1 cellular context compared by ENCODE assay signal in genomic region chr19:35748106-35749020, GRCh38.
TF ChIP-seq lines count a peak whose summit lies in the region.

LIN37 (plus strand) TSS chr19:35748576; CDS start chr19:35748725, 149 bp downstream.

TF ChIP-seq in HEK293, 187 proteins besides CTCF, POLR2A, EP300 and RAD21 (continued from another document):
- TF ChIP-seq ZNF391 (tag by site-specific recombination; IDR thresholded peaks at IDR 0.05; ENCODE audit: borderline replicate concordance, low read depth) (peak; percentile 35; the same call in 1 of the 2 replicates), ZNF341 (tag by site-specific recombination; IDR thresholded peaks at IDR 0.05; ENCODE audit: low read depth) (no peak), ZNF580 (tag by site-specific recombination; IDR thresholded peaks at IDR 0.05) (peak; percentile 99), ZNF548 (tag by site-specific recombination; IDR thresholded peaks at IDR 0.05) (no peak), ZBTB48 (tag by site-specific recombination; IDR thresholded peaks at IDR 0.05) (peak; percentile 80), YY1 (tag by site-specific recombination; IDR thresholded peaks at IDR 0.05) (peak; percentile 9; the same call in 1 of the 2 replicates), KLF8 (tag by site-specific recombination; IDR thresholded peaks at IDR 0.05) (peak; percentile 97), ZEB2 (tag by site-specific recombination; IDR thresholded peaks at IDR 0.05) (peak; percentile 46; the same call in 1 of the 2 replicates), INSM2 (tag by site-specific recombination; IDR thresholded peaks at IDR 0.05) (peak; percentile 74), ZNF10 (tag by site-specific recombination; IDR thresholded peaks at IDR 0.05) (peak; percentile 93), ZNF623 (tag by site-specific recombination; IDR thresholded peaks at IDR 0.05) (0 out of 2 replicates have a peak, but pooled peaks have one; percentile 33), ZNF37A (tag by site-specific recombination; IDR thresholded peaks at IDR 0.05) (no peak), EGR2 (tag by site-specific recombination; IDR thresholded peaks at IDR 0.05; ENCODE audit: low read depth) (peak; percentile 57), ZNF549 (tag by site-specific recombination; IDR thresholded peaks at IDR 0.05) (no peak), ZNF239 (tag by site-specific recombination; IDR thresholded peaks at IDR 0.05) (peak; percentile 52; the same call in 1 of the 2 replicates), OVOL3 (tag by site-specific recombination; IDR thresholded peaks at IDR 0.05) (0 out of 2 replicates have a peak, but pooled peaks have one; percentile 26), PRDM1 (tag by site-specific recombination; IDR thresholded peaks at IDR 0.05) (peak; percentile 94), GLIS1 (tag by site-specific recombination; IDR thresholded peaks at IDR 0.05) (peak; percentile 59; the same call in 1 of the 2 replicates), KLF1 (tag by site-specific recombination; IDR thresholded peaks at IDR 0.05) (peak; percentile 84), TCF7L2 (IDR thresholded peaks at IDR 0.05; ENCODE audit: borderline replicate concordance, low read depth, low read length) (no peak), ZXDB (tag by site-specific recombination; IDR thresholded peaks at IDR 0.05) (peak; percentile 94), PBX3 (CRISPR knock-in tag; IDR thresholded peaks at IDR 0.05) (peak; percentile 91), BCL11B (tag by site-specific recombination; IDR thresholded peaks at IDR 0.05; ENCODE audit: low read depth) (peak; percentile 96), ZNF426 (tag by site-specific recombination; IDR thresholded peaks at IDR 0.05) (no peak), ZNF416 (tag by site-specific recombination; IDR thresholded peaks at IDR 0.05) (no peak), ZNF621 (tag by site-specific recombination; IDR thresholded peaks at IDR 0.05) (no peak), ZBTB44 (tag by site-specific recombination; IDR thresholded peaks at IDR 0.05) (peak; percentile 48), PATZ1 (tag by site-specific recombination; IDR thresholded peaks at IDR 0.05) (peak; percentile 74), HOXD13 (CRISPR knock-in tag; IDR thresholded peaks at IDR 0.05; ENCODE audit: borderline replicate concordance) (no peak), ZNF600 (tag by site-specific recombination; IDR thresholded peaks at IDR 0.05) (peak; percentile 87), ZNF112 (tag by site-specific recombination; IDR thresholded peaks at IDR 0.05) (no peak), ZNF610 (tag by site-specific recombination; IDR thresholded peaks at IDR 0.05; ENCODE audit: borderline replicate concordance) (peak; percentile 52; the same call in 1 of the 2 replicates), ZNF664 (tag by site-specific recombination; IDR thresholded peaks at IDR 0.05) (no peak), KLF7 (tag by site-specific recombination; IDR thresholded peaks at IDR 0.05; ENCODE audit: borderline replicate concordance) (peak; percentile 84; the same call in 1 of the 2 replicates), SP7 (tag by site-specific recombination; IDR thresholded peaks at IDR 0.05) (peak; percentile 54)
